1 cellular context compared by ENCODE assay signal in genomic region chr11:12199231-12199948, GRCh38.
A peak's percentile ranks its signal among the peaks of the same experiment; 100 is the strongest.
TF ChIP-seq lines count a peak whose summit lies in the region.

No MANE protein-coding gene starts in this region.

TF ChIP-seq in K562, 482 proteins besides CTCF, POLR2A, EP300 and RAD21 (continued from another document):
- TF ChIP-seq MAZ (CRISPR knock-in tag; conservative IDR thresholded peaks at IDR 0.05 in 1 of 2, IDR thresholded peaks at IDR 0.05 in 1 of 2) (no peak; a peak in 1 of 4 replicates), GATAD2A (IDR thresholded peaks at IDR 0.05) (0 out of 2 replicates have a peak, but pooled peaks have one; percentile 3)
TF ChIP-seq in K562: peak in this region for 13.
